23 cellular contexts compared by ENCODE assay signal in the genomic region with DNA sequence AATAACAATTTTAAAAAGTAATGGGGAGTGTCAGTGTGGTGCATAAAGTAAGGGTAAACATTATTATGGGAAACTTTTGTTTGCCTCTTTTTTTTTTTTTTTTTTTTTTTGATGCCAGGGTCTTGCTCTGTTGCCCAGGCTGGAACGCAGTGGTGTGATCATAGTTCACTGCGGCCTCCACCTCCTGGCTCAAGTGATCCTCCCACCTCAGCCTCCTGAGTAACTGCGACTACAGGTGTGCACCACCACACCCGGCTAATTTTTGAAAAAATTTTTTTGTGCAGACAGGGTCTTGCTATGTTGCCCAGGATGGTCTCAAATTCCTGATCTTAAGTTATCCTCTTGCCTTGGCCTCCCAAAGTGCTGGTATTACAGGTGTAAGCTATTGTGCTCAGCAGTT.
"Had no signal": no experiment of that assay in that cellular context is flagged by ENCODE, and none has a peak within 500 bp of the region (broad histone marks: within the 10 kb centered on the region; RNA-seq: fewer than 3 reads in every experiment).

No MANE protein-coding gene starts in this region.

- H3K4me1 Mint-ChIP-seq: activated CD8-positive, alpha-beta memory T cell treated with anti-CD3 and anti-CD28 coated beads, Interleukin-2, amount 10 ng/mL, durations not matched to agents 7 days and 5 days had no signal

- H3K27ac ChIP-seq: brain microvascular endothelial cell, cardiac muscle cell had no signal

- H3K27me3 ChIP-seq: brain microvascular endothelial cell, cardiac muscle cell had no signal

- H3K4me3 ChIP-seq: cardiac muscle cell had no signal

- DNase-seq: activated B cell treated with CpG ODN at 0.5 μM for 24 hours; activated CD4-positive, alpha-beta T cell treated with anti-CD3 and anti-CD28 coated beads for 1 hour; activated CD4-positive, alpha-beta T cell treated with anti-CD3 and anti-CD28 coated beads, Interleukin-2, amount 10 ng/mL, durations not matched to agents 24 days and 14 days; activated CD4-positive, alpha-beta T cell treated with anti-CD3 and anti-CD28 coated beads, Interleukin-2, amount 50 U/mL, for 48 hours; activated CD8-positive, alpha-beta memory T cell treated with anti-CD3 and anti-CD28 coated beads, Interleukin-2, amount 10 ng/mL, durations not matched to agents 7 days and 5 days; activated effector memory CD4-positive, alpha-beta T cell treated with anti-CD3 and anti-CD28 coated beads, Interleukin-2, amount 50 U/mL, for 16 hours; activated naive CD4-positive, alpha-beta T cell treated with Interleukin-2 at 50 U/mL for 16 hours; activated naive CD8-positive, alpha-beta T cell treated with anti-CD3 and anti-CD28 coated beads, Interleukin-2, amount 50 U/mL, for 24 hours; activated T-cell treated with anti-CD3 and anti-CD28 coated beads, Interleukin-2, amount 50 U/mL, for 24 hours; amniotic stem cell; brain microvascular endothelial cell; NCI-H1105 treated with DMSO at 0.1 percent for 48 hours; NCI-H1436 treated with DMSO at 0.1 percent for 48 hours; NCI-H187; NCI-H2081; NCI-H446; NCI-H524; SIG-M5; T-helper 17 cell; T-helper 9 cell had no signal

- H3K4me3 Mint-ChIP-seq: activated B cell treated with CpG ODN at 0.5 μM for 24 hours; activated CD4-positive, alpha-beta T cell treated with anti-CD3 and anti-CD28 coated beads, Interleukin-2, amount 10 ng/mL, durations not matched to agents 24 days and 14 days; activated CD8-positive, alpha-beta memory T cell treated with anti-CD3 and anti-CD28 coated beads, Interleukin-2, amount 10 ng/mL, durations not matched to agents 7 days and 5 days; activated naive CD8-positive, alpha-beta T cell treated with anti-CD3 and anti-CD28 coated beads, Interleukin-2, amount 50 U/mL, for 24 hours; activated T-cell treated with anti-CD3 and anti-CD28 coated beads, Interleukin-2, amount 50 U/mL, for 24 hours; activated T-helper 1 cell treated with anti-CD3 and anti-CD28 coated beads, Interleukin-12 subunit alpha, Interleukin-12 subunit beta, Interleukin-2, Interleukin-4 antibody, amounts not matched to agents 30 ng/mL and 10 ng/mL and 1 ng/mL, durations not matched to agents 14 hours and 24 hours and 36 hours; T-helper 17 cell had no signal

- ATAC-seq: activated CD8-positive, alpha-beta memory T cell treated with anti-CD3 and anti-CD28 coated beads, Interleukin-2, amount 10 ng/mL, durations not matched to agents 7 days and 5 days; activated naive CD4-positive, alpha-beta T cell treated with anti-CD3 and anti-CD28 coated beads, Interleukin-2, amount 50 U/mL, for 72 hours; activated naive CD8-positive, alpha-beta T cell treated with anti-CD3 and anti-CD28 coated beads, Interleukin-2, amount 50 U/mL, for 24 hours; T-helper 17 cell had no signal

- H3K27ac Mint-ChIP-seq: activated B cell treated with CpG ODN at 0.5 μM for 24 hours; activated CD4-positive, alpha-beta T cell treated with anti-CD3 and anti-CD28 coated beads, Interleukin-2, amount 10 ng/mL, durations not matched to agents 24 days and 14 days; activated CD8-positive, alpha-beta memory T cell treated with anti-CD3 and anti-CD28 coated beads, Interleukin-2, amount 10 ng/mL, durations not matched to agents 7 days and 5 days; activated naive CD8-positive, alpha-beta T cell treated with anti-CD3 and anti-CD28 coated beads, Interleukin-2, amount 50 U/mL, for 24 hours; activated T-helper 1 cell treated with anti-CD3 and anti-CD28 coated beads, Interleukin-12 subunit alpha, Interleukin-12 subunit beta, Interleukin-2, Interleukin-4 antibody, amounts not matched to agents 30 ng/mL and 10 ng/mL and 1 ng/mL, durations not matched to agents 14 hours and 24 hours and 36 hours had no signal

- H3K9me3 Mint-ChIP-seq: activated B cell treated with CpG ODN at 0.5 μM for 24 hours; activated CD4-positive, alpha-beta T cell treated with anti-CD3 and anti-CD28 coated beads, Interleukin-2, amount 10 ng/mL, durations not matched to agents 24 days and 14 days; activated naive CD4-positive, alpha-beta T cell treated with anti-CD3 and anti-CD28 coated beads, Interleukin-2, amount 50 U/mL, for 72 hours; activated naive CD8-positive, alpha-beta T cell treated with anti-CD3 and anti-CD28 coated beads, Interleukin-2, amount 50 U/mL, for 24 hours; activated T-cell treated with anti-CD3 and anti-CD28 coated beads, Interleukin-2, amount 50 U/mL, for 24 hours; activated T-helper 1 cell treated with anti-CD3 and anti-CD28 coated beads, Interleukin-12 subunit alpha, Interleukin-12 subunit beta, Interleukin-2, Interleukin-4 antibody, amounts not matched to agents 30 ng/mL and 10 ng/mL and 1 ng/mL, durations not matched to agents 14 hours and 24 hours and 36 hours had no signal

- H3K27me3 Mint-ChIP-seq: activated B cell treated with CpG ODN at 0.5 μM for 24 hours; activated CD4-positive, alpha-beta T cell treated with anti-CD3 and anti-CD28 coated beads, Interleukin-2, amount 10 ng/mL, durations not matched to agents 24 days and 14 days; activated CD8-positive, alpha-beta memory T cell treated with anti-CD3 and anti-CD28 coated beads, Interleukin-2, amount 10 ng/mL, durations not matched to agents 7 days and 5 days; activated naive CD8-positive, alpha-beta T cell treated with anti-CD3 and anti-CD28 coated beads, Interleukin-2, amount 50 U/mL, for 24 hours; activated T-cell treated with anti-CD3 and anti-CD28 coated beads, Interleukin-2, amount 50 U/mL, for 24 hours; T-helper 17 cell had no signal
